In the genomic region with DNA sequence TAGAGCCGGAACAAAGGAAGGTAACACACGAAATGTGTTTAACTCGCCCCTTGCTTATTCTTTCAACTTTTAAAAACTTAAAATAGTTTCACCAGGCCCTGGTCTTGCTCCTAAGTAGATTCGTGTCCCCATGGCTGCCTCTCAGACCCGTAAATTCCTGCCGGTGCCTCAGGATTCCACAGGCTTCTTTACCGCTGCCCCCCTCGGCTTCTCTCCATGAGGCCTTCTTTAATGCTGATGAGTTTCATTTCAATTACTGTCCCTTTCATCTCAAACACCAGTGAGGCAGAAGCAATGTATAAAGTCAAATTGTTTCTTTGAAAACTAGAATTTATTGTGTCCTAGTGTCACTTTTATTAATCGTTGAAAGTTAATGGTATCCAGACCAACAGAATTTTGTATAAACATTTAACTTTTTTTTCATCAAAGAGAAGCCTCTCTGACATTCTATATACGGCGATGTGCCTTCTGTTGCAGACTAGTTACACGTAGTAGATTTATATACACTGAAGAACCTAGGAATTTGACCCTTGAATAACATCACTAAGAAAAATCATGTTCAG, we compare ENCODE assay signal across 20 cellular contexts.
"Had no signal": no experiment of that assay in that cellular context is flagged by ENCODE, and none has a peak within 500 bp of the region (broad histone marks: within the 10 kb centered on the region; RNA-seq: fewer than 3 reads in every experiment).

No MANE protein-coding gene starts in this region.

- DNase-seq: activated CD4-positive, alpha-beta memory T cell treated with anti-CD3 and anti-CD28 coated beads for 36 hours; activated CD8-positive, alpha-beta memory T cell treated with anti-CD3 and anti-CD28 coated beads, Interleukin-2, amount 50 U/mL, for 4 hours; activated gamma-delta T cell treated with Interleukin-2 at 50 U/mL for 16 hours; activated naive CD8-positive, alpha-beta T cell treated with anti-CD3 and anti-CD28 coated beads, Interleukin-2, amount 10 ng/mL, durations not matched to agents 7 days and 5 days; activated T-cell treated with anti-CD3 and anti-CD28 coated beads, Interleukin-2, amount 50 U/mL, for 72 hours; aorta; colonic mucosa; effector memory CD4-positive, alpha-beta T cell; hippocampal formation; kidney; midbrain; naive B cell; occipital lobe; right lobe of liver; spleen; stimulated activated CD4-positive, alpha-beta T cell treated with anti-CD3 and anti-CD28 coated beads, Interleukin-1b, Interleukin-23, amount 100 ng/mL, for 48 hours; stimulated activated naive CD4-positive, alpha-beta T cell; upper lobe of right lung had no signal

- H3K27me3 ChIP-seq: colonic mucosa, right lobe of liver, spleen, upper lobe of right lung had no signal

- H3K27ac Mint-ChIP-seq: activated CD4-positive, alpha-beta memory T cell treated with anti-CD3 and anti-CD28 coated beads for 36 hours; activated naive CD8-positive, alpha-beta T cell treated with anti-CD3 and anti-CD28 coated beads, Interleukin-2, amount 10 ng/mL, durations not matched to agents 7 days and 5 days; activated T-cell treated with anti-CD3 and anti-CD28 coated beads, Interleukin-2, amount 50 U/mL, for 72 hours; naive B cell; progenitor cell of endocrine pancreas had no signal

- H3K36me3 ChIP-seq: colonic mucosa, right lobe of liver, spleen, upper lobe of right lung had no signal

- H3K9me3 ChIP-seq: colonic mucosa, right lobe of liver, spleen, upper lobe of right lung had no signal

- H3K36me3 Mint-ChIP-seq: activated CD4-positive, alpha-beta memory T cell treated with anti-CD3 and anti-CD28 coated beads for 36 hours; activated naive CD8-positive, alpha-beta T cell treated with anti-CD3 and anti-CD28 coated beads, Interleukin-2, amount 10 ng/mL, durations not matched to agents 7 days and 5 days; naive B cell had no signal

- H3K27ac ChIP-seq: colonic mucosa, epithelial cell of prostate, right lobe of liver, spleen, upper lobe of right lung had no signal

- H3K27me3 Mint-ChIP-seq: activated naive CD8-positive, alpha-beta T cell treated with anti-CD3 and anti-CD28 coated beads, Interleukin-2, amount 10 ng/mL, durations not matched to agents 7 days and 5 days had no signal

- H3K4me3 ChIP-seq: colonic mucosa, right lobe of liver, spleen, upper lobe of right lung had no signal

- H3K9me3 Mint-ChIP-seq: activated CD4-positive, alpha-beta memory T cell treated with anti-CD3 and anti-CD28 coated beads for 36 hours; activated naive CD8-positive, alpha-beta T cell treated with anti-CD3 and anti-CD28 coated beads, Interleukin-2, amount 10 ng/mL, durations not matched to agents 7 days and 5 days; activated T-cell treated with anti-CD3 and anti-CD28 coated beads, Interleukin-2, amount 50 U/mL, for 72 hours had no signal

- H3K4me1 Mint-ChIP-seq: activated naive CD8-positive, alpha-beta T cell treated with anti-CD3 and anti-CD28 coated beads, Interleukin-2, amount 10 ng/mL, durations not matched to agents 7 days and 5 days; naive B cell had no signal

- H3K4me1 ChIP-seq: colonic mucosa, right lobe of liver, spleen, upper lobe of right lung had no signal

- H3K4me3 Mint-ChIP-seq: activated CD4-positive, alpha-beta memory T cell treated with anti-CD3 and anti-CD28 coated beads for 36 hours; activated naive CD8-positive, alpha-beta T cell treated with anti-CD3 and anti-CD28 coated beads, Interleukin-2, amount 10 ng/mL, durations not matched to agents 7 days and 5 days; activated T-cell treated with anti-CD3 and anti-CD28 coated beads, Interleukin-2, amount 50 U/mL, for 72 hours; naive B cell had no signal
